20 cellular contexts compared by ENCODE assay signal in genomic region chr4:84632092-84632491, GRCh38. TPM values are rescaled to one million over a fixed set of nuclear protein-coding genes. Genes with fewer than 3 reads are reported as not detected.
DNase-seq lines count a peak whose midpoint lies in the region; ATAC-seq and TF ChIP-seq lines count a peak whose summit lies in the region.
"Had no signal": no experiment of that assay in that cellular context is flagged by ENCODE, and none has a peak within 500 bp of the region (broad histone marks: within the 10 kb centered on the region; RNA-seq: fewer than 3 reads in every experiment).

No MANE protein-coding gene starts in this region.

- H3K36me3 ChIP-seq in breast epithelium: no peaks in the 10 kb centered on the region
- H3K36me3 ChIP-seq: neutrophil had no signal

- TF ChIP-seq CTCF in MCF 10A (IDR thresholded peaks at IDR 0.05; ENCODE audit: unreplicated experiment) (no peak), breast epithelium (IDR thresholded peaks at IDR 0.05) (no peak), astrocyte of the spinal cord (IDR thresholded peaks at IDR 0.05; ENCODE audit: low read depth, low read length) (no peak), foreskin keratinocyte (conservative IDR thresholded peaks at IDR 0.05) (no peak)

- no peaks in the 10 kb centered on the region for H3K4me1 ChIP-seq in breast epithelium
- peaks cover 23% of the 10 kb centered on the region for H3K4me1 ChIP-seq in foreskin keratinocyte

- CTCF ChIA-PET in MCF 10A (lab: Yijun Ruan, JAX): interaction anchor here (0.6 to 0.7 kb wide), 4 partner anchors 21 to 302 kb away, joined by 3 to 4 read pairs (median 4); no protein-coding TSS in a partner anchor

- DNase-seq in MCF 10A (ENCODE audit: unreplicated experiment) (peak; percentile 86), breast epithelium (ENCODE audit: low spot score in 2 of 2) (no peak), astrocyte of the spinal cord (ENCODE audit: low read depth, low spot score) (peak; percentile 71), foreskin keratinocyte (peak; percentile 57 to 82), DMS114 treated with DMSO at 0.1 percent for 48 hours (lab: John Stamatoyannopoulos, UW; ENCODE audit: unreplicated experiment) (no peak), COR-L47 (lab: John Stamatoyannopoulos, UW) (no peak)
- no peak for DNase-seq in naive thymus-derived CD8-positive, alpha-beta T cell
- no peak for DNase-seq in activated T-cell treated with anti-CD3 and anti-CD28 coated beads, Interleukin-2, amount 50 U/mL, for 48 hours
- DNase-seq: activated CD4-positive, alpha-beta T cell treated with anti-CD3 and anti-CD28 coated beads for 36 hours; erythroblast; GOT3; NCI-H2029 treated with DMSO at 0.1 percent for 48 hours; NCI-H748 treated with DMSO at 0.1 percent for 48 hours; RPMI8226; stimulated activated naive B cell treated with anti-CD40 and anti-IgM and Interleukin-4, amounts not matched to agents 10 μg/mL and 1 μg/mL and 100 μg/mL, for 72 hours; T-helper 17 cell had no signal

- no peaks in the 10 kb centered on the region for H3K27me3 Mint-ChIP-seq in MCF 10A (ENCODE audit: insufficient read depth, unreplicated experiment)
- peaks cover 0 to 3% (median 0%) of the 10 kb centered on the region in 5 donors for H3K27me3 Mint-ChIP-seq in naive thymus-derived CD8-positive, alpha-beta T cell
- H3K27me3 Mint-ChIP-seq: activated CD4-positive, alpha-beta T cell treated with anti-CD3 and anti-CD28 coated beads for 36 hours; activated naive CD8-positive, alpha-beta T cell; T-helper 17 cell had no signal

- POLR2A ChIA-PET in MCF 10A (lab: Yijun Ruan, JAX): interaction anchor here (0.6 to 4.4 kb wide), 16 partner anchors 9 to 794 kb away, joined by 3 to 87 read pairs (median 4); partner anchors contain the start of gene CDS1
- POLR2A ChIA-PET in naive thymus-derived CD8-positive, alpha-beta T cell (lab: Charles Lee): no interaction called here

- H3K4me3 ChIP-seq in breast epithelium: no peak overlapping the region
- H3K4me3 ChIP-seq in astrocyte of the spinal cord (ENCODE audit: low read depth, low read length): no peak overlapping the region
- H3K4me3 ChIP-seq: coronary artery, skin epidermis had no signal

- peak overlapping the region; percentile 50 for H3K4me3 Mint-ChIP-seq in MCF 10A (ENCODE audit: unreplicated experiment)
- H3K4me3 Mint-ChIP-seq in naive thymus-derived CD8-positive, alpha-beta T cell: no peak overlapping the region
- H3K4me3 Mint-ChIP-seq: activated CD4-positive, alpha-beta T cell treated with anti-CD3 and anti-CD28 coated beads for 36 hours; activated naive CD8-positive, alpha-beta T cell; stimulated activated naive B cell treated with anti-CD40 and anti-IgM and Interleukin-4, amounts not matched to agents 10 μg/mL and 1 μg/mL and 100 μg/mL, for 72 hours; T-helper 17 cell had no signal

- H3K27ac Mint-ChIP-seq in MCF 10A (ENCODE audit: low read depth, unreplicated experiment): peak overlapping the region; percentile 91
- no peak overlapping the region for H3K27ac Mint-ChIP-seq in naive thymus-derived CD8-positive, alpha-beta T cell
- H3K27ac Mint-ChIP-seq: activated CD4-positive, alpha-beta T cell treated with anti-CD3 and anti-CD28 coated beads for 36 hours; activated naive CD8-positive, alpha-beta T cell; stimulated activated naive B cell treated with anti-CD40 and anti-IgM and Interleukin-4, amounts not matched to agents 10 μg/mL and 1 μg/mL and 100 μg/mL, for 72 hours; T-helper 17 cell had no signal

- BruUV-seq in MCF 10A (replicated peaks; lab: Mats Ljungman, UMichigan): no TSS peak

- H3K27me3 ChIP-seq in breast epithelium: no peaks in the 10 kb centered on the region
- H3K27me3 ChIP-seq in foreskin keratinocyte: no peaks in the 10 kb centered on the region

- ATAC-seq in foreskin keratinocyte: peak; percentile 92
- no peak for ATAC-seq in naive thymus-derived CD8-positive, alpha-beta T cell
- ATAC-seq: activated CD4-positive, alpha-beta T cell treated with anti-CD3 and anti-CD28 coated beads for 36 hours; stimulated activated naive B cell treated with anti-CD40 and anti-IgM and Interleukin-4, amounts not matched to agents 10 μg/mL and 1 μg/mL and 100 μg/mL, for 72 hours; T-helper 17 cell had no signal

- no peaks in the 10 kb centered on the region for H3K36me3 Mint-ChIP-seq in MCF 10A (ENCODE audit: insufficient read depth, unreplicated experiment)
- peaks cover 0 to 8% (median 3%) of the 10 kb centered on the region in 3 donors for H3K36me3 Mint-ChIP-seq in naive thymus-derived CD8-positive, alpha-beta T cell
- H3K36me3 Mint-ChIP-seq: activated naive CD8-positive, alpha-beta T cell; stimulated activated naive B cell treated with anti-CD40 and anti-IgM and Interleukin-4, amounts not matched to agents 10 μg/mL and 1 μg/mL and 100 μg/mL, for 72 hours had no signal

- no peaks in the 10 kb centered on the region for H3K9me3 ChIP-seq in breast epithelium
- H3K9me3 ChIP-seq: neutrophil had no signal

- H3K4me1 Mint-ChIP-seq in MCF 10A (ENCODE audit: insufficient read depth, unreplicated experiment): peaks cover 11% of the 10 kb centered on the region
- no peaks in the 10 kb centered on the region for H3K4me1 Mint-ChIP-seq in naive thymus-derived CD8-positive, alpha-beta T cell
- H3K4me1 Mint-ChIP-seq: activated CD4-positive, alpha-beta T cell treated with anti-CD3 and anti-CD28 coated beads for 36 hours; stimulated activated naive B cell treated with anti-CD40 and anti-IgM and Interleukin-4, amounts not matched to agents 10 μg/mL and 1 μg/mL and 100 μg/mL, for 72 hours; T-helper 17 cell had no signal

- in situ Hi-C loops in astrocyte of the spinal cord (cut with HindIII; ENCODE audit: low sequenced_read_pairs): no loop called here

- H3K9me3 Mint-ChIP-seq in MCF 10A (ENCODE audit: unreplicated experiment): no peaks in the 10 kb centered on the region
- H3K9me3 Mint-ChIP-seq in naive thymus-derived CD8-positive, alpha-beta T cell: peaks cover 0 to 10% (median 4%) of the 10 kb centered on the region in 9 donors

- H3K27ac ChIP-seq in breast epithelium: no peak overlapping the region
- peak overlapping the region; percentile 25 for H3K27ac ChIP-seq in foreskin keratinocyte
- H3K27ac ChIP-seq: coronary artery, neutrophil had no signal

- intact Hi-C loops in MCF 10A (cut with micrococcal nuclease): loop anchor here (2.0 to 5.0 kb wide), 2 partner anchors 49 to 60 kb away; partner anchors contain the start of gene CDS1
- intact Hi-C loops in breast epithelium (cut with DNase I; ENCODE audit: low total_unique reads): no loop called here

- no peak for TF ChIP-seq POLR2A in breast epithelium (IDR thresholded peaks at IDR 0.05)

RNA-seq across cellular contexts. Expression of gene CDS1, which starts 49.2 kb away (rescaled TPM):
- 10.3 and 11.5 TPM in 2 replicates for total RNA-seq in MCF 10A (2022)
- 10 to 100 TPM in 1 of 3 donors, 1 to 10 TPM in 2; 1.1 to 29.6 (median 9.8) TPM for total RNA-seq in breast epithelium
- 20.0 and 20.8 TPM in 2 replicates for total RNA-seq in foreskin keratinocyte
- polyA plus RNA-seq in foreskin keratinocyte: 7.6 and 9.2 TPM in 2 replicates
- total RNA-seq in naive thymus-derived CD8-positive, alpha-beta T cell: under 1 TPM; 0.70 to 0.85 TPM
- polyA plus RNA-seq in naive thymus-derived CD8-positive, alpha-beta T cell: under 1 TPM in 2 of 3 donors, not detected in 1; 0.12 to 0.17 TPM

Comparison
In these comparisons a context has a peak if more than half of its experiments do, and no peak if none do; other contexts are left out.
1. DNase-seq: peak in MCF 10A (single experiment), astrocyte of the spinal cord (single experiment) and foreskin keratinocyte (2 of 2); none in breast epithelium (0 of 2), naive thymus-derived CD8-positive, alpha-beta T cell (0 of 10), DMS114 treated with DMSO at 0.1 percent for 48 hours (single experiment), activated T-cell treated with anti-CD3 and anti-CD28 coated beads, Interleukin-2, amount 50 U/mL, for 48 hours (0 of 2) and COR-L47 (single experiment).